In the genomic region with DNA sequence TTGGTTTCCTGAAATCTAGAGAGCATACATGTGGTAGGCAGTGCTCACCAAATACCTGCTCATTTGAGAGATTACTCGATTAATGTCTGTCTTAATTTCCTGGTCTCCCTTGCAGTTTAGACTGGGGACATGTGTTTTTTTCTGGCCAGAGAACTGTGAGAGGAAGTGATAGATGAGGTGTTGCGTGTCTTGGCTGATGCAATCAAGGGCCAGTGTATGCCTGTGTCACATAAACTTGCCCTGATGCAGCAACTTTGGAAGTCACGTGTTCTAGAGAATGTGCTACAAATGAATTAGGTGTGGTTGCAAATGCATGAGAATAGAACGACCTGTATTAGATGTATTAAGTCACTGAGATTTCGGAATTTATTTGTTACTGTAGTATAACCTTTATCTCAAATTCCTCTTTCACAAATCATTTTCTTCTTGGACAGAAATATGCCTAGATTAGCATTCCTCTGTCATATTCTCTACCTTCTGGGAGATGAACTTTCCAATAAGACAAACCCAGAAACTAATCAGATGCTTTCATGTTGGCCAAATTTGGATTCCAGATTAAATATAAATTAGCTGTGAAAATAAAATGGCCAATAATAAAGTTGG, we compare ENCODE assay signal across 8 cellular contexts. TPM values are rescaled to one million over a fixed set of nuclear protein-coding genes. Genes with fewer than 3 reads are reported as not detected.
DNase-seq lines count a peak whose midpoint lies in the region; ATAC-seq lines count a peak whose summit lies in the region.

No MANE protein-coding gene starts in this region.

- DNase-seq in Caki2 (ENCODE audit: low read depth) (peak; percentile 67), NOMO-1 (lab: John Stamatoyannopoulos, UW; ENCODE audit: unreplicated experiment in 2 of 2) (peak; percentile 91 to 97), dermis blood vessel endothelial cell (peak; percentile 77), non-pigmented ciliary epithelial cell (ENCODE audit: low read depth) (peak; percentile 68), NCI-H128 (lab: John Stamatoyannopoulos, UW; ENCODE audit: unreplicated experiment) (no peak), SHP77 treated with DMSO at 0.1 percent for 48 hours (lab: John Stamatoyannopoulos, UW) (no peak)

- in situ Hi-C loops in Caki2 (cut with HindIII; ENCODE audit: low pct_unique_long_range_greater_than_20kb, low sequenced_read_pairs), result no loop called here

- ATAC-seq in GM21529 (IDR thresholded peaks at IDR 0.05; ENCODE audit: unreplicated experiment) (peak; percentile 86), HG02610 (IDR thresholded peaks at IDR 0.05; ENCODE audit: unreplicated experiment) (no peak)

RNA-seq across cellular contexts. Expression of a gene that starts 9.9 kb away (rescaled TPM):
- total RNA-seq in Caki2 (2014; rRNA removed; shearing (Covaris generic); ENCODE audit: low replicate concordance), result 1.0 and 1.8 TPM in 2 replicates
- total RNA-seq in dermis blood vessel endothelial cell, result under 0.01 and 0.19 TPM in 2 replicates

RNA-seq across cellular contexts. Expression of a gene that starts 29.8 kb away (rescaled TPM):
- total RNA-seq in Caki2 (2014; rRNA removed; shearing (Covaris generic); ENCODE audit: low replicate concordance), result 14.0 and 15.3 TPM in 2 replicates
- 2.4 and 12.8 TPM in 2 replicates for total RNA-seq in dermis blood vessel endothelial cell

RNA-seq across cellular contexts. Expression of a gene that starts 42.3 kb away (rescaled TPM):
- total RNA-seq in Caki2 (2014; rRNA removed; shearing (Covaris generic); ENCODE audit: low replicate concordance), result not detected in 2 replicates
- 0.14 and 0.17 TPM in 2 replicates for total RNA-seq in dermis blood vessel endothelial cell

Comparison
In these comparisons a context has a peak if more than half of its experiments do, and no peak if none do; other contexts are left out.
1. DNase-seq: peak in Caki2 (single experiment), NOMO-1 (2 of 2), dermis blood vessel endothelial cell (single experiment) and non-pigmented ciliary epithelial cell (single experiment); none in NCI-H128 (single experiment) and SHP77 treated with DMSO at 0.1 percent for 48 hours (single experiment).